24 cellular contexts compared by ENCODE assay signal in the genomic region with DNA sequence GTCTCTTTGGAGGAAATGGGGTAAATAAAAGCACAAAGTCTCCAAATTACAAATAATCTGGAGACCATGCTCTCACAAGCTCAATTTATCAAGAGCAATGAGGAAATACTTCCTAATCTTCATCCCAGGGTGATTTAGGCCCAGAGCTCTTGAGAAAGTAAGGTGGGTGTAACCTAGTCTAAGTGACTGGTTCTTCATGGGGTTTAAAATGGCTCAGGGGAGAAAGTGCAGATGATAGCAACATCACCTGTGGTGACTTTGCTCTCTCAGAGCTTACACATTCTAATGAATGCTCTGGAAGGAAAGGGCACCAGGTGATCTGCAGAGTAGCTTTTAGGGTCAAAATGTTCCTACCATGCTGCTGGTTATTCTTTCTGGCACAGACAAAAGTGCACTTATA.
DNase-seq lines count a peak whose midpoint lies in the region; ATAC-seq, FAIRE-seq and TF ChIP-seq lines count a peak whose summit lies in the region.
"Had no signal": no experiment of that assay in that cellular context is flagged by ENCODE, and none has a peak within 500 bp of the region (broad histone marks: within the 10 kb centered on the region; RNA-seq: fewer than 3 reads in every experiment).

No MANE protein-coding gene starts in this region.

- H3K4me1 ChIP-seq in OCI-LY3 (ENCODE audit: low read length) = peaks cover 48% of the 10 kb centered on the region
- H3K4me1 ChIP-seq: left ventricle myocardium inferior had no signal

- peaks cover 9% of the 10 kb centered on the region for H3K9me3 ChIP-seq in OCI-LY3 (ENCODE audit: insufficient read depth, low read length)

- H2AFZ ChIP-seq in OCI-LY3 (ENCODE audit: low read depth, low read length) = no peak overlapping the region

- no peaks in the 10 kb centered on the region for H4K20me1 ChIP-seq in OCI-LY3 (ENCODE audit: insufficient read depth, low read length)

- H3K36me3 Mint-ChIP-seq in progenitor cell of endocrine pancreas (ENCODE audit: insufficient read depth) = no peaks in the 10 kb centered on the region
- H3K36me3 Mint-ChIP-seq in activated T-helper 1 cell treated with anti-CD3 and anti-CD28 coated beads, Interleukin-12 subunit alpha, Interleukin-12 subunit beta, Interleukin-2, Interleukin-4 antibody, amounts not matched to agents 30 ng/mL and 10 ng/mL and 1 ng/mL, durations not matched to agents 14 hours and 24 hours and 36 hours (ENCODE audit: low read depth) = no peaks in the 10 kb centered on the region
- H3K36me3 Mint-ChIP-seq: activated CD4-positive, alpha-beta memory T cell treated with anti-CD3 and anti-CD28 coated beads for 36 hours; immature natural killer cell; natural killer cell; stimulated activated naive B cell treated with anti-CD40 and anti-IgM and Interleukin-4, amounts not matched to agents 10 μg/mL and 1 μg/mL and 100 μg/mL, for 72 hours; WTC11 had no signal

- H3K36me3 ChIP-seq in OCI-LY3 (replicated peaks; ENCODE audit: low read depth, low read length) = peaks cover 11% of the 10 kb centered on the region
- H3K36me3 ChIP-seq: left ventricle myocardium inferior had no signal

- DNase-seq in H54 (ENCODE audit: insufficient read length, low spot score) (no peak), epithelial cell of esophagus (ENCODE audit: low read depth) (peak; percentile 28), progenitor cell of endocrine pancreas (ENCODE audit: low spot score, unreplicated experiment) (no peak), ecto neural progenitor cell (ENCODE audit: low spot score) (no peak)
- no peak for DNase-seq in activated T-helper 1 cell treated with anti-CD3 and anti-CD28 coated beads, Interleukin-12 subunit alpha, Interleukin-12 subunit beta, Interleukin-2, Interleukin-4 antibody, amounts not matched to agents 30 ng/mL and 10 ng/mL and 1 ng/mL, durations not matched to agents 14 hours and 24 hours and 36 hours (ENCODE audit: low spot score)
- DNase-seq: activated CD4-positive, alpha-beta memory T cell treated with anti-CD3 and anti-CD28 coated beads for 36 hours; activated effector memory CD4-positive, alpha-beta T cell treated with Interleukin-2 at 50 U/mL for 16 hours; dorsolateral prefrontal cortex; foreskin melanocyte; hippocampal formation; immature natural killer cell; left ventricle myocardium inferior; natural killer cell; NCI-H1436 treated with DMSO at 0.1 percent for 48 hours; NCI-H510A treated with DMSO at 0.1 percent for 48 hours; retina; stimulated activated CD4-positive, alpha-beta T cell treated with anti-CD3 and anti-CD28 coated beads, Interleukin-4, amount 100 ng/mL, for 1 hour; stimulated activated naive B cell treated with anti-CD40 and anti-IgM and Interleukin-4, amounts not matched to agents 10 μg/mL and 1 μg/mL and 100 μg/mL, for 72 hours; T-helper 9 cell had no signal

- H3K27me3 Mint-ChIP-seq in progenitor cell of endocrine pancreas = no peaks in the 10 kb centered on the region
- no peaks in the 10 kb centered on the region for H3K27me3 Mint-ChIP-seq in activated T-helper 1 cell treated with anti-CD3 and anti-CD28 coated beads, Interleukin-12 subunit alpha, Interleukin-12 subunit beta, Interleukin-2, Interleukin-4 antibody, amounts not matched to agents 30 ng/mL and 10 ng/mL and 1 ng/mL, durations not matched to agents 14 hours and 24 hours and 36 hours (ENCODE audit: insufficient read depth)
- H3K27me3 Mint-ChIP-seq: activated CD4-positive, alpha-beta memory T cell treated with anti-CD3 and anti-CD28 coated beads for 36 hours; stimulated activated naive B cell treated with anti-CD40 and anti-IgM and Interleukin-4, amounts not matched to agents 10 μg/mL and 1 μg/mL and 100 μg/mL, for 72 hours had no signal

- no peaks in the 10 kb centered on the region for H3K27me3 ChIP-seq in OCI-LY3 (ENCODE audit: low read depth, low read length)

- intact Hi-C loops in activated T-helper 1 cell treated with anti-CD3 and anti-CD28 coated beads, Interleukin-12 subunit alpha, Interleukin-12 subunit beta, Interleukin-2, Interleukin-4 antibody, amounts not matched to agents 30 ng/mL and 10 ng/mL and 1 ng/mL, durations not matched to agents 14 hours and 24 hours and 36 hours (cut with micrococcal nuclease) = no loop called here

- no peak for TF ChIP-seq POLR2A in H54 (IDR thresholded peaks at IDR 0.05; ENCODE audit: low read depth, low read length)

- ATAC-seq in HG02798 (IDR thresholded peaks at IDR 0.05; ENCODE audit: poor library complexity, unreplicated experiment) (no peak), GM21423 (IDR thresholded peaks at IDR 0.05; ENCODE audit: unreplicated experiment) (no peak)
- ATAC-seq: natural killer cell, WTC11 had no signal

- peak overlapping the region; percentile 39; the same call in 1 of the 2 replicates for H3K9ac ChIP-seq in OCI-LY3 (ENCODE audit: low read length)

- no peaks in the 10 kb centered on the region for H3K79me2 ChIP-seq in OCI-LY3 (ENCODE audit: low read length)

- TF ChIP-seq CTCF in OCI-LY3 (IDR thresholded peaks at IDR 0.05; ENCODE audit: low read depth, low read length) (no peak), epithelial cell of esophagus (IDR thresholded peaks at IDR 0.05; ENCODE audit: insufficient read depth, low read depth, low read length, missing control alignments) (no peak), progenitor cell of endocrine pancreas (IDR thresholded peaks at IDR 0.05; ENCODE audit: unreplicated experiment) (no peak)

- peaks cover 10% of the 10 kb centered on the region for H3K4me1 Mint-ChIP-seq in progenitor cell of endocrine pancreas (ENCODE audit: low read depth)
- H3K4me1 Mint-ChIP-seq in activated T-helper 1 cell treated with anti-CD3 and anti-CD28 coated beads, Interleukin-12 subunit alpha, Interleukin-12 subunit beta, Interleukin-2, Interleukin-4 antibody, amounts not matched to agents 30 ng/mL and 10 ng/mL and 1 ng/mL, durations not matched to agents 14 hours and 24 hours and 36 hours (ENCODE audit: low read depth) = peaks cover 9% of the 10 kb centered on the region
- H3K4me1 Mint-ChIP-seq: immature natural killer cell, natural killer cell had no signal

- no peaks in the 10 kb centered on the region for H3K9me3 Mint-ChIP-seq in progenitor cell of endocrine pancreas (ENCODE audit: low read depth)
- peaks cover 10% of the 10 kb centered on the region for H3K9me3 Mint-ChIP-seq in activated T-helper 1 cell treated with anti-CD3 and anti-CD28 coated beads, Interleukin-12 subunit alpha, Interleukin-12 subunit beta, Interleukin-2, Interleukin-4 antibody, amounts not matched to agents 30 ng/mL and 10 ng/mL and 1 ng/mL, durations not matched to agents 14 hours and 24 hours and 36 hours
- H3K9me3 Mint-ChIP-seq: WTC11 had no signal

- H3K4me3 Mint-ChIP-seq in progenitor cell of endocrine pancreas (ENCODE audit: low read depth) = no peak overlapping the region
- H3K4me3 Mint-ChIP-seq in activated T-helper 1 cell treated with anti-CD3 and anti-CD28 coated beads, Interleukin-12 subunit alpha, Interleukin-12 subunit beta, Interleukin-2, Interleukin-4 antibody, amounts not matched to agents 30 ng/mL and 10 ng/mL and 1 ng/mL, durations not matched to agents 14 hours and 24 hours and 36 hours = no peak overlapping the region
- H3K4me3 Mint-ChIP-seq: activated CD4-positive, alpha-beta memory T cell treated with anti-CD3 and anti-CD28 coated beads for 36 hours; immature natural killer cell; natural killer cell; stimulated activated naive B cell treated with anti-CD40 and anti-IgM and Interleukin-4, amounts not matched to agents 10 μg/mL and 1 μg/mL and 100 μg/mL, for 72 hours; WTC11 had no signal

- peak overlapping the region; percentile 38; the same call in 1 of the 2 replicates for H3K27ac ChIP-seq in OCI-LY3 (ENCODE audit: low read length)
- H3K27ac ChIP-seq: C4-2B, dorsolateral prefrontal cortex, left ventricle myocardium inferior had no signal

- FAIRE-seq in H54 (lab: Jason Lieb, UNC) = peak; percentile 38

- peak overlapping the region; percentile 63 for H3K27ac Mint-ChIP-seq in progenitor cell of endocrine pancreas
- H3K27ac Mint-ChIP-seq in activated T-helper 1 cell treated with anti-CD3 and anti-CD28 coated beads, Interleukin-12 subunit alpha, Interleukin-12 subunit beta, Interleukin-2, Interleukin-4 antibody, amounts not matched to agents 30 ng/mL and 10 ng/mL and 1 ng/mL, durations not matched to agents 14 hours and 24 hours and 36 hours = no peak overlapping the region
- H3K27ac Mint-ChIP-seq: activated CD4-positive, alpha-beta memory T cell treated with anti-CD3 and anti-CD28 coated beads for 36 hours; immature natural killer cell; natural killer cell; stimulated activated naive B cell treated with anti-CD40 and anti-IgM and Interleukin-4, amounts not matched to agents 10 μg/mL and 1 μg/mL and 100 μg/mL, for 72 hours; WTC11 had no signal

- peak overlapping the region; percentile 74 for H3K4me2 ChIP-seq in OCI-LY3 (ENCODE audit: low read length)

- H3K4me3 ChIP-seq in OCI-LY3 (ENCODE audit: low read length) (no peak overlapping the region), epithelial cell of esophagus (ENCODE audit: low read length) (no peak overlapping the region)
- H3K4me3 ChIP-seq: dorsolateral prefrontal cortex, left ventricle myocardium inferior had no signal
